17 cellular contexts compared by ENCODE assay signal in genomic region chr6:29999426-29999825, GRCh38. TPM values are rescaled to one million over a fixed set of nuclear protein-coding genes. Genes with fewer than 3 reads are reported as not detected.
DNase-seq lines count a peak whose midpoint lies in the region; TF ChIP-seq lines count a peak whose summit lies in the region.
"Had no signal": no experiment of that assay in that cellular context is flagged by ENCODE, and none has a peak within 500 bp of the region (broad histone marks: within the 10 kb centered on the region; RNA-seq: fewer than 3 reads in every experiment).

No MANE protein-coding gene starts in this region.

- intact Hi-C loops in colonic mucosa (cut with DNase I): no loop called here

- no peaks in the 10 kb centered on the region for H3K9me3 ChIP-seq in colonic mucosa
- H3K9me3 ChIP-seq: Caco-2 had no signal

- DNase-seq in activated CD8-positive, alpha-beta memory T cell treated with anti-CD3 and anti-CD28 coated beads for 24 hours: peak; percentile 26
- no peak for DNase-seq in activated CD8-positive, alpha-beta memory T cell treated with anti-CD3 and anti-CD28 coated beads, Interleukin-2, amount 50 U/mL, for 48 hours
- DNase-seq in colonic mucosa: peak; percentile 6
- no peak for DNase-seq in nephron progenitor cell
- DNase-seq in type B pancreatic cell (ENCODE audit: extremely low spot score, unreplicated experiment): peak; percentile 29
- no peak for DNase-seq in T1000 (lab: John Stamatoyannopoulos, UW)
- DNase-seq in NCI-H1048 (lab: John Stamatoyannopoulos, UW): no peak
- DNase-seq in EL: no peak
- DNase-seq: Caco-2; CD4-positive, alpha-beta T cell; GDM1; GOT3; H7; KG1 had no signal

- H3K36me3 ChIP-seq in colonic mucosa: no peaks in the 10 kb centered on the region

- no peaks in the 10 kb centered on the region for H3K36me3 Mint-ChIP-seq in nephron progenitor cell (ENCODE audit: low read depth)
- no peaks in the 10 kb centered on the region for H3K36me3 Mint-ChIP-seq in type B pancreatic cell

- H3K4me3 Mint-ChIP-seq in nephron progenitor cell (peak overlapping the region; percentile 2), type B pancreatic cell (no peak overlapping the region)
- H3K4me3 Mint-ChIP-seq: B cell; CD4-positive, alpha-beta T cell; IgD-negative memory B cell had no signal

- H3K4me3 ChIP-seq in colonic mucosa: no peak overlapping the region

- H3K27me3 ChIP-seq in colonic mucosa: no peaks in the 10 kb centered on the region

- H3K9ac ChIP-seq in colonic mucosa (ENCODE audit: low read depth in 2 of 2, low read length in 2 of 2): no peak overlapping the region

- H3K9me3 Mint-ChIP-seq in nephron progenitor cell: no peaks in the 10 kb centered on the region
- no peaks in the 10 kb centered on the region for H3K9me3 Mint-ChIP-seq in type B pancreatic cell
- H3K9me3 Mint-ChIP-seq: CD4-positive, alpha-beta T cell had no signal

- H3K4me1 Mint-ChIP-seq in nephron progenitor cell (peaks cover 17% of the 10 kb centered on the region), type B pancreatic cell (ENCODE audit: unreplicated experiment) (no peaks in the 10 kb centered on the region)
- H3K4me1 Mint-ChIP-seq: B cell, IgD-negative memory B cell had no signal

- H3K27ac ChIP-seq in colonic mucosa: no peak overlapping the region
- H3K27ac ChIP-seq: C4-2B had no signal

- H3K27ac Mint-ChIP-seq in nephron progenitor cell: no peak overlapping the region
- H3K27ac Mint-ChIP-seq in type B pancreatic cell: no peak overlapping the region
- H3K27ac Mint-ChIP-seq: B cell; CD4-positive, alpha-beta T cell had no signal

- peaks cover 33% of the 10 kb centered on the region for H3K27me3 Mint-ChIP-seq in nephron progenitor cell (ENCODE audit: low read depth, poor library complexity)
- peaks cover 31% of the 10 kb centered on the region for H3K27me3 Mint-ChIP-seq in type B pancreatic cell
- H3K27me3 Mint-ChIP-seq: CD4-positive, alpha-beta T cell had no signal

- no peaks in the 10 kb centered on the region for H3K4me1 ChIP-seq in colonic mucosa
- H3K4me1 ChIP-seq: Caco-2 had no signal

- no peak for TF ChIP-seq CTCF in colonic mucosa (IDR thresholded peaks at IDR 0.05)
- TF ChIP-seq CTCF in nephron progenitor cell (IDR thresholded peaks at IDR 0.05): no peak
- TF ChIP-seq CTCF in type B pancreatic cell (conservative IDR thresholded peaks at IDR 0.05): no peak

RNA-seq across cellular contexts. Expression of gene HLA-A, which starts 57.1 kb away (rescaled TPM):
- total RNA-seq in colonic mucosa (1,000 to 10,000 TPM; 1,045 to 1,898 TPM), type B pancreatic cell (ENCODE audit: low replicate concordance) (183 and 209 TPM in 2 replicates)

Comparison
In these comparisons a context has a peak if more than half of its experiments do, and no peak if none do; other contexts are left out.
1. DNase-seq: peak in activated CD8-positive, alpha-beta memory T cell treated with anti-CD3 and anti-CD28 coated beads for 24 hours (single experiment), colonic mucosa (single experiment) and type B pancreatic cell (single experiment); none in activated CD8-positive, alpha-beta memory T cell treated with anti-CD3 and anti-CD28 coated beads, Interleukin-2, amount 50 U/mL, for 48 hours (single experiment), nephron progenitor cell (single experiment), T1000 (single experiment), NCI-H1048 (single experiment) and EL (single experiment).